In the genomic region with DNA sequence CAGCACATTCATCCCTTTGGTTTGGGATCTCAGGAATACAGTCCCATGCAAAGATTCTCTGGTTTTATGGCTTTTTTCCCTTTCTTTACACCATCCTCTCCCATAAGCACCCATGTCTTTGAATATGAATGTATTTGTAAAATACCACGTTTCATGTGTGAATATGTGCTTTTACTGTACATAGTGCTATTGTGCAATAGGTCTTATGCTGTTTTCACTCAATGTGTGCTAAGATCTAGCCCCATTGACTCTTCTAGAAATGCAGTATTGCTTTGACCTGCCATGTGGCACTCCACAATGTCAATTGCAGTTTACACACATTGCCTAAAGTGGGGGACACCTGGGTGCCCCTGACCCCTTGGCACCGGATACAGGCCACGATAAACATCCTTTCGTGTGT, we compare ENCODE assay signal across 8 cellular contexts. TPM values are rescaled to one million over a fixed set of nuclear protein-coding genes. Genes with fewer than 3 reads are reported as not detected.
"Had no signal": no experiment of that assay in that cellular context is flagged by ENCODE, and none has a peak within 500 bp of the region (broad histone marks: within the 10 kb centered on the region; RNA-seq: fewer than 3 reads in every experiment).

No MANE protein-coding gene starts in this region.

- H3K4me3 ChIP-seq: GM23338 had no signal

- DNase-seq: H9, HCEC 1CT, KG1 had no signal

- ATAC-seq: GM23338 had no signal

- H3K4me2 ChIP-seq: GM23338 had no signal

- H2AFZ ChIP-seq: GM23338 had no signal

- FAIRE-seq: H1, H54, HTR-8/SVneo had no signal

RNA-seq across cellular contexts. Expression of a gene that starts 32.8 kb away (rescaled TPM):
- total RNA-seq: HT-29 had no signal
